In the genomic region with DNA sequence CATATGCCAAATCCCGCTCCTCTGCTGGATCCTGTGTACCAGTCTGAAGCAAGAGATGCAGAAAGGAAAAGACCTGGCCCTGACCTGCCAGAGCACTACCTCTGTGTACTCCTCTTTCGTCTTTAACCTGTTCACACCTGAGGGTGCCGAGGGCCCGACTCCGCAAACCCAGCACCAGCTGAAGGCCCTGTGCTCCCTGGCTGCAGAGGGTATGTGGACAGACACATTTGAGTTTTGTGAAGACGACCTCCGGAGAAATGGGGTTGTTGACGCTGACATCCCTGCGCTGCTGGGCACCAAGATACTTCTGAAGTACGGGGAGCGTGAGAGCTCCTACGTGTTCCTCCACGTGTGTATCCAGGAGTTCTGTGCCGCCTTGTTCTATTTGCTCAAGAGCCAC, we compare ENCODE assay signal across 36 cellular contexts. TPM values are rescaled to one million over a fixed set of nuclear protein-coding genes. Genes with fewer than 3 reads are reported as not detected.
"Had no signal": no experiment of that assay in that cellular context is flagged by ENCODE, and none has a peak within 500 bp of the region (broad histone marks: within the 10 kb centered on the region; RNA-seq: fewer than 3 reads in every experiment).

No MANE protein-coding gene starts in this region.

- H3K4me3 Mint-ChIP-seq: activated CD4-positive, alpha-beta memory T cell treated with anti-CD3 and anti-CD28 coated beads, Interleukin-2, amount 10 ng/mL, durations not matched to agents 7 days and 5 days; activated CD4-positive, alpha-beta T cell treated with anti-CD3 and anti-CD28 coated beads, Interleukin-2, amount 10 ng/mL, durations not matched to agents 7 days and 5 days; activated naive CD8-positive, alpha-beta T cell; activated T-cell treated with anti-CD3 and anti-CD28 coated beads, Interleukin-2, amount 50 U/mL, for 4 hours; activated T-helper 17 cell treated with anti-CD3 and anti-CD28 coated beads, Interleukin-2, amount 50 U/mL, for 72 hours; central memory CD8-positive, alpha-beta T cell; effector memory CD8-positive, alpha-beta T cell; WTC11 had no signal

- H3K9me3 ChIP-seq: gastrocnemius medialis had no signal

- H3K4me1 ChIP-seq: esophagus muscularis mucosa, foreskin keratinocyte, gastrocnemius medialis, heart right ventricle had no signal

- H3K4me3 ChIP-seq: esophagus muscularis mucosa, gastrocnemius medialis, heart right ventricle had no signal

- H3K36me3 Mint-ChIP-seq: activated naive CD8-positive, alpha-beta T cell had no signal

- H3K27ac ChIP-seq: brain microvascular endothelial cell, esophagus muscularis mucosa, foreskin keratinocyte, gastrocnemius medialis, heart right ventricle, VCaP had no signal

- DNase-seq: activated CD4-positive, alpha-beta memory T cell treated with anti-CD3 and anti-CD28 coated beads, Interleukin-2, amount 10 ng/mL, durations not matched to agents 7 days and 5 days; activated CD4-positive, alpha-beta T cell treated with anti-CD3 and anti-CD28 coated beads for 1 hour; activated CD4-positive, alpha-beta T cell treated with anti-CD3 and anti-CD28 coated beads for 4 hours; activated CD4-positive, alpha-beta T cell treated with anti-CD3 and anti-CD28 coated beads, Interleukin-2, amount 10 ng/mL, durations not matched to agents 7 days and 5 days; activated CD4-positive, alpha-beta T cell treated with anti-CD3 and anti-CD28 coated beads, Interleukin-2, amount 50 U/mL, for 4 hours; activated CD8-positive, alpha-beta memory T cell treated with anti-CD3 and anti-CD28 coated beads, Interleukin-2, amount 50 U/mL, for 48 hours; activated effector memory CD4-positive, alpha-beta T cell treated with Interleukin-2 at 50 U/mL for 16 hours; activated gamma-delta T cell treated with Interleukin-2 at 50 U/mL for 16 hours; activated naive CD4-positive, alpha-beta T cell treated with anti-CD3 and anti-CD28 coated beads, Interleukin-2, amount 50 U/mL, for 16 hours; activated naive CD4-positive, alpha-beta T cell treated with Interleukin-2 at 50 U/mL for 16 hours; activated T-cell treated with anti-CD3 and anti-CD28 coated beads for 4 hours; activated T-cell treated with anti-CD3 and anti-CD28 coated beads, Interleukin-2, amount 50 U/mL, for 4 hours; amniotic stem cell; anterior cingulate cortex; brain microvascular endothelial cell; cortex of kidney; dermis blood vessel endothelial cell; effector CD4-positive, alpha-beta T cell; effector memory CD8-positive, alpha-beta T cell; erythroblast; foreskin keratinocyte; gastrocnemius medialis; heart right ventricle; T-helper 2 cell had no signal

- H3K27ac Mint-ChIP-seq: activated CD4-positive, alpha-beta memory T cell treated with anti-CD3 and anti-CD28 coated beads, Interleukin-2, amount 10 ng/mL, durations not matched to agents 7 days and 5 days; activated CD4-positive, alpha-beta T cell treated with anti-CD3 and anti-CD28 coated beads, Interleukin-2, amount 10 ng/mL, durations not matched to agents 7 days and 5 days; activated naive CD8-positive, alpha-beta T cell; activated T-helper 17 cell treated with anti-CD3 and anti-CD28 coated beads, Interleukin-2, amount 50 U/mL, for 72 hours; effector memory CD8-positive, alpha-beta T cell; WTC11 had no signal

- H3K27me3 Mint-ChIP-seq: activated CD4-positive, alpha-beta memory T cell treated with anti-CD3 and anti-CD28 coated beads, Interleukin-2, amount 10 ng/mL, durations not matched to agents 7 days and 5 days; activated CD4-positive, alpha-beta T cell treated with anti-CD3 and anti-CD28 coated beads, Interleukin-2, amount 10 ng/mL, durations not matched to agents 7 days and 5 days; effector memory CD8-positive, alpha-beta T cell had no signal

- H3K27me3 ChIP-seq: brain microvascular endothelial cell, esophagus muscularis mucosa, foreskin keratinocyte, gastrocnemius medialis, heart right ventricle had no signal

- H3K36me3 ChIP-seq: brain microvascular endothelial cell, esophagus muscularis mucosa, gastrocnemius medialis, heart right ventricle had no signal

- H3K4me1 Mint-ChIP-seq: activated CD4-positive, alpha-beta memory T cell treated with anti-CD3 and anti-CD28 coated beads, Interleukin-2, amount 10 ng/mL, durations not matched to agents 7 days and 5 days; activated CD4-positive, alpha-beta T cell treated with anti-CD3 and anti-CD28 coated beads, Interleukin-2, amount 10 ng/mL, durations not matched to agents 7 days and 5 days; activated T-helper 17 cell treated with anti-CD3 and anti-CD28 coated beads, Interleukin-2, amount 50 U/mL, for 72 hours; central memory CD8-positive, alpha-beta T cell; WTC11 had no signal

- H3K9me3 Mint-ChIP-seq: activated T-helper 17 cell treated with anti-CD3 and anti-CD28 coated beads, Interleukin-2, amount 50 U/mL, for 72 hours; central memory CD8-positive, alpha-beta T cell had no signal

- ATAC-seq: activated T-cell treated with anti-CD3 and anti-CD28 coated beads, Interleukin-2, amount 50 U/mL, for 4 hours; activated T-helper 17 cell treated with anti-CD3 and anti-CD28 coated beads, Interleukin-2, amount 50 U/mL, for 72 hours; effector memory CD8-positive, alpha-beta T cell; foreskin keratinocyte; gastrocnemius medialis; heart right ventricle; WTC11 had no signal

RNA-seq across cellular contexts. Expression of a gene that starts 22.1 kb away (rescaled TPM):
- total RNA-seq: activated CD4-positive, alpha-beta memory T cell treated with anti-CD3 and anti-CD28 coated beads, Interleukin-2, amount 10 ng/mL, durations not matched to agents 7 days and 5 days; activated CD4-positive, alpha-beta T cell treated with anti-CD3 and anti-CD28 coated beads, Interleukin-2, amount 10 ng/mL, durations not matched to agents 7 days and 5 days; activated T-cell treated with anti-CD3 and anti-CD28 coated beads, Interleukin-2, amount 50 U/mL, for 4 hours; activated T-helper 17 cell treated with anti-CD3 and anti-CD28 coated beads, Interleukin-2, amount 50 U/mL, for 72 hours; astrocyte; bronchial epithelial cell; cardiac septum; chondrocyte; esophagus muscularis mucosa; foreskin keratinocyte; gastrocnemius medialis; glomerular endothelial cell; heart right ventricle; T-helper 1 cell treated with Interleukin-12 subunit alpha and Interleukin-12 subunit beta and Interleukin-4 antibody, amounts not matched to agents 30 ng/mL and 1 ng/mL, for 36 hours; WTC11 had no signal

RNA-seq across cellular contexts. Expression of a gene that starts 26.6 kb away (rescaled TPM):
- total RNA-seq: activated CD4-positive, alpha-beta memory T cell treated with anti-CD3 and anti-CD28 coated beads, Interleukin-2, amount 10 ng/mL, durations not matched to agents 7 days and 5 days; activated CD4-positive, alpha-beta T cell treated with anti-CD3 and anti-CD28 coated beads, Interleukin-2, amount 10 ng/mL, durations not matched to agents 7 days and 5 days; astrocyte; bronchial epithelial cell; cardiac septum; chondrocyte; dermis blood vessel endothelial cell; esophagus muscularis mucosa; foreskin keratinocyte; gastrocnemius medialis; glomerular endothelial cell; heart right ventricle; T-helper 1 cell treated with Interleukin-12 subunit alpha and Interleukin-12 subunit beta and Interleukin-4 antibody, amounts not matched to agents 30 ng/mL and 1 ng/mL, for 36 hours; WTC11 had no signal
